ENCODE assay signal across 24 cellular contexts in genomic region chr3:94515983-94516382, GRCh38.
A peak's percentile ranks its signal among the peaks of the same experiment; 100 is the strongest.
DNase-seq lines count a peak whose midpoint lies in the region; ATAC-seq, FAIRE-seq and TF ChIP-seq lines count a peak whose summit lies in the region.
"Had no signal": no experiment of that assay in that cellular context is flagged by ENCODE, and none has a peak within 500 bp of the region (broad histone marks: within the 10 kb centered on the region; RNA-seq: fewer than 3 reads in every experiment).

No MANE protein-coding gene starts in this region.

- in situ Hi-C loops in HepG2 (cut with HindIII; ENCODE audit: extremely low pct_ligation_motif_present, low pct_unique_long_range_greater_than_20kb) (no loop called here), K562 (cut with MboI) (no loop called here)

- H3K9me1 ChIP-seq in K562 (ENCODE audit: control insufficient read depth, insufficient read depth, low read length), result no peaks in the 10 kb centered on the region

- BruUV-seq in HepG2 (replicated peaks; lab: Mats Ljungman, UMichigan) (no TSS peak), K562 (replicated peaks; lab: Mats Ljungman, UMichigan) (no TSS peak)

- TF ChIP-seq EP300 in HepG2 (IDR thresholded peaks at IDR 0.05; ENCODE audit: low read depth in 2 of 2, low read length in 2 of 2) (no peak), HepG2 (CRISPR knock-in tag; IDR thresholded peaks at IDR 0.05; ENCODE audit: borderline replicate concordance) (no peak), K562 (IDR thresholded peaks at IDR 0.05; ENCODE audit: low read length) (no peak)

- POLR2A ChIA-PET in HepG2 (lab: Yijun Ruan, JAX) (no interaction called here), K562 (lab: Yijun Ruan, JAX) (no interaction called here)

- intact Hi-C loops in HepG2 (cut with micrococcal nuclease; ENCODE audit: unreplicated experiment) (no loop called here), right lobe of liver (cut with DNase I) (no loop called here), K562 (cut with micrococcal nuclease) (no loop called here), vagina (cut with DNase I) (no loop called here)

- WGBS in HepG2 (ENCODE audit: low lambda C conversion rate), result 3% methylated on average over 2 of the region's 2 CpGs
- WGBS in right lobe of liver (ENCODE audit: insufficient coverage, low coverage, low lambda C conversion rate, missing lambda C conversion rate), result 60% methylated on average over 2 of the region's 2 CpGs
- 0% methylated on average over 2 of the region's 2 CpGs for WGBS in K562 (ENCODE audit: insufficient coverage, low coverage, missing lambda C conversion rate)

- no peaks in the 10 kb centered on the region for H3K36me3 ChIP-seq in HepG2 (replicated peaks in 1 of 2; ENCODE audit: control insufficient read depth in 1 of 2, insufficient read depth in 2 of 2, low read length in 2 of 2)
- no peaks in the 10 kb centered on the region for H3K36me3 ChIP-seq in right lobe of liver
- no peaks in the 10 kb centered on the region for H3K36me3 ChIP-seq in K562 (ENCODE audit: control insufficient read depth, insufficient read depth, low read length)
- H3K36me3 ChIP-seq in vagina, result no peaks in the 10 kb centered on the region
- H3K36me3 ChIP-seq: BE2C, BLaER1 had no signal

- DNase-seq in HepG2 (ENCODE audit: low spot score), result no peak
- DNase-seq in right lobe of liver, result no peak
- DNase-seq in K562 (ENCODE audit: extremely low read depth in 1 of 4, low spot score in 3 of 4), result no peak
- DNase-seq in NCI-H2081 treated with DMSO at 0.1 percent for 48 hours (lab: John Stamatoyannopoulos, UW), result no peak
- DNase-seq in vagina (ENCODE audit: extremely low spot score in 2 of 2), result no peak
- DNase-seq: ACHN; BE2C; C1 segment of cervical spinal cord; CD4-positive, alpha-beta memory T cell; CD4-positive, CD25-positive, alpha-beta regulatory T cell; CD8-positive, alpha-beta memory T cell; COR-L47; DMS 273 treated with DMSO at 0.1 percent for 48 hours; DMS153; DMS53; DMS79; DND-41; EL; GDM1 had no signal

- H2AFZ ChIP-seq in HepG2 (ENCODE audit: low read length) (no peak overlapping the region), K562 (ENCODE audit: low read depth, low read length) (no peak overlapping the region)

- TF ChIP-seq CTCF in HepG2 (CRISPR knock-in tag; IDR thresholded peaks at IDR 0.05) (no peak), right lobe of liver (IDR thresholded peaks at IDR 0.05) (no peak), K562 (IDR thresholded peaks at IDR 0.05 in 2 of 3, conservative IDR thresholded peaks at IDR 0.05 in 1 of 3; ENCODE audit: insufficient read depth in 2 of 3, low read depth in 1 of 3, low read length in 3 of 3) (no peak), vagina (IDR thresholded peaks at IDR 0.05) (no peak)

- H3K27me3 ChIP-seq in HepG2 (ENCODE audit: control insufficient read depth in 1 of 2, insufficient read depth in 2 of 2, low read length in 2 of 2) (no peaks in the 10 kb centered on the region), right lobe of liver (no peaks in the 10 kb centered on the region), K562 (ENCODE audit: control insufficient read depth in 2 of 2, insufficient read depth in 2 of 2, low read length in 2 of 2) (no peaks in the 10 kb centered on the region), vagina (no peaks in the 10 kb centered on the region)
- H3K27me3 ChIP-seq: BE2C, BLaER1 had no signal

- CTCF ChIA-PET in HepG2 (lab: Yijun Ruan, JAX; ENCODE audit: low intra/inter-chr PET ratio, low total read pairs), result no interaction called here
- CTCF ChIA-PET in K562 (lab: Yijun Ruan, JAX; ENCODE audit: low intra/inter-chr PET ratio), result no interaction called here

- no peak for FAIRE-seq in HepG2 (lab: Jason Lieb, UNC)
- no peak for FAIRE-seq in K562 (lab: Jason Lieb, UNC)
- FAIRE-seq: GM12878, GM12892, GM18507 had no signal

- H3K4me3 ChIP-seq in HepG2 (replicated peaks in 1 of 3; ENCODE audit: insufficient read depth in 1 of 3, low read depth in 2 of 3, low read length in 3 of 3) (no peak overlapping the region), right lobe of liver (no peak overlapping the region), K562 (no peak overlapping the region), vagina (no peak overlapping the region)
- H3K4me3 ChIP-seq: BLaER1, GM12878 had no signal

- H3K4me1 ChIP-seq in HepG2 (ENCODE audit: insufficient read depth, low read length) (no peaks in the 10 kb centered on the region), right lobe of liver (no peaks in the 10 kb centered on the region), K562 (replicated peaks in 1 of 2; ENCODE audit: control insufficient read depth in 2 of 2, insufficient read depth in 2 of 2, low read length in 2 of 2) (no peaks in the 10 kb centered on the region), vagina (no peaks in the 10 kb centered on the region)
- H3K4me1 ChIP-seq: BE2C had no signal

- no peaks in the 10 kb centered on the region for H3K79me2 ChIP-seq in HepG2 (ENCODE audit: insufficient read depth, low read length)
- H3K79me2 ChIP-seq in K562 (ENCODE audit: control insufficient read depth, insufficient read depth, low read length), result no peaks in the 10 kb centered on the region

- H4K20me1 ChIP-seq in HepG2 (ENCODE audit: insufficient read depth, low read length) (no peaks in the 10 kb centered on the region), K562 (replicated peaks; ENCODE audit: control insufficient read depth, insufficient read depth, low read length) (no peaks in the 10 kb centered on the region)
- H4K20me1 ChIP-seq: BLaER1 had no signal

- ATAC-seq in HepG2 (no peak), right lobe of liver (no peak), K562 (no peak)
- ATAC-seq: GM12878 had no signal

- H3K4me2 ChIP-seq in HepG2 (ENCODE audit: low read depth, low read length) (no peak overlapping the region), K562 (ENCODE audit: insufficient read depth, low read length) (no peak overlapping the region)
- H3K4me2 ChIP-seq: BLaER1 had no signal

- TF ChIP-seq RAD21 in HepG2 (CRISPR knock-in tag; IDR thresholded peaks at IDR 0.05) (no peak), K562 (CRISPR knock-in tag; conservative IDR thresholded peaks at IDR 0.05 in 1 of 2, IDR thresholded peaks at IDR 0.05 in 1 of 2) (no peak)

- H3K9me3 ChIP-seq in HepG2 (ENCODE audit: low read length), result no peaks in the 10 kb centered on the region
- no peaks in the 10 kb centered on the region for H3K9me3 ChIP-seq in right lobe of liver
- H3K9me3 ChIP-seq in K562 (replicated peaks; ENCODE audit: control insufficient read depth, insufficient read depth, low read depth, low read length), result no peaks in the 10 kb centered on the region
- H3K9me3 ChIP-seq in vagina, result no peaks in the 10 kb centered on the region
- H3K9me3 ChIP-seq: BE2C, BLaER1 had no signal

- TF ChIP-seq POLR2A in HepG2 (IDR thresholded peaks at IDR 0.05; ENCODE audit: insufficient read depth in 1 of 2, low read depth in 2 of 2, low read length in 2 of 2), result no peak
- no peak for TF ChIP-seq POLR2A in right lobe of liver (IDR thresholded peaks at IDR 0.05)
- no peak for TF ChIP-seq POLR2A in K562 (conservative IDR thresholded peaks at IDR 0.05)
- TF ChIP-seq POLR2A in vagina (IDR thresholded peaks at IDR 0.05), result no peak

- H3K9ac ChIP-seq in HepG2 (ENCODE audit: insufficient read depth, low read depth, low read length) (no peak overlapping the region), K562 (ENCODE audit: insufficient read depth in 1 of 2, low read depth in 2 of 2, low read length in 2 of 2) (no peak overlapping the region)
- H3K9ac ChIP-seq: BLaER1 had no signal

- H3K27ac ChIP-seq in HepG2 (ENCODE audit: extremely low read length, insufficient read depth, low read length) (no peak overlapping the region), right lobe of liver (no peak overlapping the region), K562 (ENCODE audit: extremely low read depth, low read depth, low read length) (no peak overlapping the region), vagina (no peak overlapping the region)
- H3K27ac ChIP-seq: 22Rv1, BLaER1 had no signal

TF ChIP-seq in HepG2, 621 proteins besides CTCF, POLR2A, EP300 and RAD21:
- TF ChIP-seq MAFK (conservative IDR thresholded peaks at IDR 0.05 in 1 of 2, IDR thresholded peaks at IDR 0.05 in 1 of 2; ENCODE audit: low read length in 2 of 2) (peak; percentile 72 to 87), MAFF (IDR thresholded peaks at IDR 0.05; ENCODE audit: low read depth, low read length) (peak; percentile 80), ZNF552 (CRISPR knock-in tag; IDR thresholded peaks at IDR 0.05; ENCODE audit: borderline replicate concordance) (no peak)

TF ChIP-seq in K562, 482 proteins besides CTCF, POLR2A, EP300 and RAD21:
- TF ChIP-seq C11orf30 (IDR thresholded peaks at IDR 0.05; ENCODE audit: low read depth), result 0 out of 2 replicates have a peak, but pooled peaks have one; percentile 16
- TF ChIP-seq HLTF (IDR thresholded peaks at IDR 0.05), result no peak
- no peak for TF ChIP-seq ELK1 (CRISPR knock-in tag; IDR thresholded peaks at IDR 0.05)
- TF ChIP-seq NCOA4 (IDR thresholded peaks at IDR 0.05; ENCODE audit: partially characterized antibody), result no peak
- no peak for TF ChIP-seq IRF2 (CRISPR knock-in tag; IDR thresholded peaks at IDR 0.05)
- TF ChIP-seq ZNF316 (IDR thresholded peaks at IDR 0.05), result peak; percentile 48; the same call in 1 of the 2 replicates
- no peak for TF ChIP-seq SPI1 (IDR thresholded peaks at IDR 0.05; ENCODE audit: borderline replicate concordance, low read depth, low read length)

Comparison
In these comparisons a context has a peak if more than half of its experiments do, and no peak if none do; other contexts are left out.
1. Of the 241 proteins assayed by ChIP-seq in both HepG2 and K562: peak only in HepG2: MAFF and MAFK; only in K562: none; in both: none; in neither: 239.